19 cellular contexts compared by ENCODE assay signal in the genomic region with DNA sequence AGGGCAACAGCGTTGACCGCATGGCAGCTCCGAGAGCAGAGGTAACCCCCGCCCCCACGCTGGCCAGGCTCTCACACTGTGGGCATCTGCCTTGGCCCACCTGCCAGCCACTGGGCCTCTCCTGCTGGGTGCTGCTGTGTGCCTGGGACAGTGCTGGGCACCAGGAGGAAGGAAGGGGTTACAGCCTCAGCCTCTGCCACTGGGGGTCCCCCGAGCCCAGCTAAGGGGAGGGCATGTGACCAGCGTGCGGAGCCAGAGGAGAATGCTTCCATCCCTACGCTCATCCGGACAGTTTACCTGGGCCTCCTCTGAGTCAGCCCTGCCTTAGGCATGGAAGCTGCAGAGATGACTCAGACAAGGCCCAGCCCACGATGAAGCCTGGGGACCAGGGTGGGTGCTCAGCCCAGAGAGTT. TPM values are rescaled to one million over a fixed set of nuclear protein-coding genes. Genes with fewer than 3 reads are reported as not detected.
DNase-seq lines count a peak whose midpoint lies in the region; ATAC-seq and TF ChIP-seq lines count a peak whose summit lies in the region.
"Had no signal": no experiment of that assay in that cellular context is flagged by ENCODE, and none has a peak within 500 bp of the region (broad histone marks: within the 10 kb centered on the region; RNA-seq: fewer than 3 reads in every experiment).

No MANE protein-coding gene starts in this region.

- ATAC-seq in GM18519 (IDR thresholded peaks at IDR 0.05; ENCODE audit: low FRiP score, unreplicated experiment) (no peak), HG03108 (IDR thresholded peaks at IDR 0.05; ENCODE audit: unreplicated experiment) (no peak)

- DNase-seq in Daoy (ENCODE audit: low read depth) (peak; percentile 61), HK-2 (ENCODE audit: unreplicated experiment) (peak; percentile 13), mammary epithelial cell (peak; percentile 77), kidney glomerular epithelial cell (lab: John Stamatoyannopoulos, UW) (peak; percentile 9), ovary (no peak)
- no peak for DNase-seq in activated CD4-positive, alpha-beta T cell treated with anti-CD3 and anti-CD28 coated beads for 48 hours
- DNase-seq: ACHN; activated CD4-positive, alpha-beta T cell treated with anti-CD3 and anti-CD28 coated beads, Interleukin-2, amount 50 U/mL, for 1 hour; DMS 273 treated with DMSO at 0.1 percent for 48 hours; hypothalamus; NCI-H1417; NCI-H2171 treated with DMSO at 0.1 percent for 48 hours; NCI-H748 treated with DMSO at 0.1 percent for 48 hours; occipital lobe; stimulated activated naive CD4-positive, alpha-beta T cell treated with Interleukin-2 at 50 U/mL for 16 hours had no signal

- intact Hi-C loops in mammary epithelial cell (cut with micrococcal nuclease) (loop anchor here (5.0 kb wide), 1 partner anchor 326 kb away; no protein-coding TSS in a partner anchor), ovary (cut with DNase I) (no loop called here)

- no peaks in the 10 kb centered on the region for H4K20me1 ChIP-seq in mammary epithelial cell (ENCODE audit: insufficient read depth, low read length)

- BruUV-seq in mammary epithelial cell (replicated peaks; lab: Mats Ljungman, UMichigan): no TSS peak

- no peak for TF ChIP-seq EP300 in ovary (IDR thresholded peaks at IDR 0.05)

- H3K4me2 ChIP-seq in mammary epithelial cell (ENCODE audit: insufficient read depth, low read depth, low read length): peak overlapping the region; percentile 74

- 29% methylated on average over 7 of the region's 11 CpGs for WGBS in mammary epithelial cell (ENCODE audit: low coverage, missing lambda C conversion rate)
- 23 to 38% (median 36%) methylated on average over 6 to 11 of the region's 11 CpGs for WGBS in ovary, 3 donors

- no peak overlapping the region for H3K9ac ChIP-seq in mammary epithelial cell (ENCODE audit: insufficient read depth, low read length)

- H3K79me2 ChIP-seq in mammary epithelial cell (ENCODE audit: insufficient read depth, low read length): no peaks in the 10 kb centered on the region

- peak overlapping the region; percentile 73 for H2AFZ ChIP-seq in mammary epithelial cell (ENCODE audit: low read depth, low read length)

- H3K4me1 ChIP-seq in mammary epithelial cell (ENCODE audit: insufficient read depth, low read length) (peaks cover 42% of the 10 kb centered on the region), ovary (ENCODE audit: insufficient read depth) (no peaks in the 10 kb centered on the region)

- H3K27me3 ChIP-seq in mammary epithelial cell (ENCODE audit: insufficient read depth, low read length): no peaks in the 10 kb centered on the region
- H3K27me3 ChIP-seq in ovary: no peaks in the 10 kb centered on the region
- H3K27me3 ChIP-seq: right atrium auricular region, upper lobe of left lung had no signal

- TF ChIP-seq CTCF in mammary epithelial cell (conservative IDR thresholded peaks at IDR 0.05 in 1 of 2, IDR thresholded peaks at IDR 0.05 in 1 of 2; ENCODE audit: extremely low read depth in 1 of 2, insufficient read depth in 1 of 2, low read depth in 1 of 2, low read length in 2 of 2) (peak in 1 of 2 donors; percentile 23), ovary (IDR thresholded peaks at IDR 0.05) (no peak)

- dilution Hi-C loops in mammary epithelial cell (cut with HindIII; ENCODE audit: low sequenced_read_pairs): no loop called here

- H3K4me3 ChIP-seq in mammary epithelial cell (replicated peaks in 1 of 3; ENCODE audit: insufficient read depth in 1 of 3, low read depth in 2 of 3, low read length in 3 of 3) (no peak overlapping the region), ovary (no peak overlapping the region)
- H3K4me3 ChIP-seq: right atrium auricular region, upper lobe of left lung had no signal

- in situ Hi-C loops in mammary epithelial cell (cut with MboI; ENCODE audit: low sequenced_read_pairs in 2 of 2): loop anchor here in 1 of 2 donors (10.0 kb wide), 1 partner anchor 163 kb away; no protein-coding TSS in a partner anchor

- CTCF ChIA-PET in mammary epithelial cell (lab: Charles Lee; ENCODE audit: low non-redundant PET): no interaction called here

- H3K36me3 ChIP-seq in mammary epithelial cell (ENCODE audit: insufficient read depth, low read length) (no peaks in the 10 kb centered on the region), ovary (no peaks in the 10 kb centered on the region)
- H3K36me3 ChIP-seq: right atrium auricular region had no signal

- H3K27ac ChIP-seq in mammary epithelial cell (ENCODE audit: insufficient read depth, low read depth, low read length) (no peak overlapping the region), ovary (no peak overlapping the region)
- H3K27ac ChIP-seq: right atrium auricular region had no signal

- no peak for TF ChIP-seq POLR2A in ovary (IDR thresholded peaks at IDR 0.05)

- no peaks in the 10 kb centered on the region for H3K9me3 ChIP-seq in mammary epithelial cell (replicated peaks; ENCODE audit: insufficient read depth, low read length)
- H3K9me3 ChIP-seq in ovary: no peaks in the 10 kb centered on the region
- H3K9me3 ChIP-seq: right atrium auricular region, upper lobe of left lung had no signal

RNA-seq across cellular contexts. Expression of gene NCF4, which starts 10.9 kb away (rescaled TPM):
- total RNA-seq in Daoy (2014; rRNA removed; shearing (Covaris generic)): 0.23 and 1.7 TPM in 2 replicates
- total RNA-seq in mammary epithelial cell: not detected
- 0.36 TPM for polyA plus RNA-seq in mammary epithelial cell
- polyA minus RNA-seq in mammary epithelial cell: not detected
- 1 to 10 TPM; 2.2 to 6.7 (median 4.8) TPM for total RNA-seq in ovary
- polyA plus RNA-seq in ovary: 1 to 10 TPM; 4.6 to 5.0 TPM

RNA-seq across cellular contexts. Expression of gene CSF2RB, which starts 41.8 kb away (rescaled TPM):
- total RNA-seq in Daoy (2014; rRNA removed; shearing (Covaris generic)): not detected in 2 replicates
- total RNA-seq in mammary epithelial cell (not detected), ovary (1 to 10 TPM in 4 of 7 donors, under 1 TPM in 3; 0.53 to 2.3 (median 1.8) TPM)
- polyA plus RNA-seq in mammary epithelial cell (not detected), ovary (1 to 10 TPM in 1 of 2 donors, under 1 TPM in 1; 0.96 to 2.0 TPM)
- polyA minus RNA-seq in mammary epithelial cell: not detected

RNA-seq across cellular contexts. Expression of gene PVALB, which starts 54.8 kb away (rescaled TPM):
- not detected in 2 replicates for total RNA-seq in Daoy (2014; rRNA removed; shearing (Covaris generic))
- not detected for total RNA-seq in mammary epithelial cell
- polyA plus RNA-seq in mammary epithelial cell: not detected
- not detected for polyA minus RNA-seq in mammary epithelial cell
- under 1 TPM in 1 of 7 donors, not detected in 6; 0.41 TPM for total RNA-seq in ovary
- under 1 TPM in 1 of 2 donors, not detected in 1; 0.47 TPM for polyA plus RNA-seq in ovary
- total RNA-seq: right atrium auricular region had no signal

Comparison
In these comparisons a context has a peak if more than half of its experiments do, and no peak if none do; other contexts are left out.
1. DNase-seq: peak in Daoy (single experiment), HK-2 (single experiment), mammary epithelial cell (single experiment) and kidney glomerular epithelial cell (single experiment); none in ovary (0 of 5) and activated CD4-positive, alpha-beta T cell treated with anti-CD3 and anti-CD28 coated beads for 48 hours (single experiment).